In the genomic region with DNA sequence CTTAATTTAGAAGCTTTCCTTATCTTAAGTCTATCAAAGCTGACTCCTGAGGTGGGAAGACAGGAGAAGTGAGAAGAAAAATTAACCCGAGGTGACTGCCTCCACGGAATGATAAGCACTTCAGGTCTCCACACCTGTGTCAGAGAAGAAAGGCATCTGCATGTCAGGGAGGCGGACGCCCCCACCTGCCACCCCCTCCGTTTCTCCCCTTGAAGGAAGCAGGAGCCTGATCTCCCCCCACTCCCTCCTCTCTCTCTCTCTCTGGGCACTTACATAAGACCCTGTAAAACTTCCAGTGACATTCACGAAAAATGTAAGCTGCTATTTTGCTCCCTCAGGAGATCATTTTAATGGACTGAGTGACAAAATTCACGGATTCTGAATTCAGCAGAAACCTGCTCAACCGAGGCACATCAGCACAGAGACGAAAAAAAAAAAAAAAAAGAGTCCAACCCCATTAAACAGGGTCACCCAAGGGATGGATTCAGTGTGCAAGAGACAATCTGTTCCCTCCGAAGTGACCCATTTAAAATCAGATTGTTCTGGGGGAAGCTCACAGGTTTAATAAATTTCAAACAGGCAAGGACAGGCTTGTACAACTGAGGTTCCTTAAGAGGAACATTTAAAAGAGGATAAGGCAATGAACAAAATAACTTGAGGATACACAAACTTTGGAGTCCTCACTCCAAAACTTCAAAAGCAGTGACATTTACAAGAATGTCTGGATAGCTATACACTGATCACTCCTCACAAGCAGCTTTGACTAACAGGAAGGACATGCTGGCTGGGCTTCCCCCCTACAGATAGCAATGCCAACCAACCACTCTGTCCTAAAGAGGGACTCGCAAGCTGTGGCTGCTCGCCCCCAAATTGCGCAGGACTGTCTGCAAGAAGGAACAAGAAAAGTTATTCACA, we compare ENCODE assay signal across 9 cellular contexts. TPM values are rescaled to one million over a fixed set of nuclear protein-coding genes. Genes with fewer than 3 reads are reported as not detected.
DNase-seq lines count a peak whose midpoint lies in the region; ATAC-seq and TF ChIP-seq lines count a peak whose summit lies in the region.
"Had no signal": no experiment of that assay in that cellular context is flagged by ENCODE, and none has a peak within 500 bp of the region (broad histone marks: within the 10 kb centered on the region; RNA-seq: fewer than 3 reads in every experiment).

No MANE protein-coding gene starts in this region.

- TF ChIP-seq EP300 in ovary (IDR thresholded peaks at IDR 0.05), result no peak

- no peaks in the 10 kb centered on the region for H3K36me3 ChIP-seq in OCI-LY7 (ENCODE audit: insufficient read depth, low read length)
- no peaks in the 10 kb centered on the region for H3K36me3 ChIP-seq in ovary

- DNase-seq in OCI-LY7 (ENCODE audit: low spot score) (no peak), fibroblast of peridontal ligament (ENCODE audit: extremely low read depth) (peak; percentile 16), ovary (no peak), SHP77 (lab: John Stamatoyannopoulos, UW) (no peak), NCI-H2171 (lab: John Stamatoyannopoulos, UW) (no peak)

- H3K27me3 ChIP-seq in ovary, result no peaks in the 10 kb centered on the region

- TF ChIP-seq POLR2A in ovary (IDR thresholded peaks at IDR 0.05), result no peak

- WGBS in ovary, 3 donors, result 57 to 64% (median 60%) methylated on average over 13 of the region's 13 CpGs

- H2AFZ ChIP-seq in OCI-LY7 (ENCODE audit: low read length), result no peak overlapping the region

- H4K20me1 ChIP-seq in OCI-LY7 (ENCODE audit: insufficient read depth, low read length), result peaks cover 19% of the 10 kb centered on the region; the same call in 1 of the 2 replicates

- peak overlapping the region; percentile 80 for H3K4me3 ChIP-seq in GM12875 (ENCODE audit: low read depth, low read length)
- peak overlapping the region; percentile 77 for H3K4me3 ChIP-seq in OCI-LY7 (ENCODE audit: low read depth, low read length, poor library complexity, severe bottlenecking)
- peak overlapping the region; percentile 92 for H3K4me3 ChIP-seq in ovary
- H3K4me3 ChIP-seq: K562 had no signal

- H3K4me1 ChIP-seq in OCI-LY7 (ENCODE audit: insufficient read depth, low read length, poor library complexity, severe bottlenecking) (peaks cover 48% of the 10 kb centered on the region), ovary (ENCODE audit: insufficient read depth) (peaks cover 5% of the 10 kb centered on the region)

- CTCF ChIA-PET in OCI-LY7 (lab: Charles Lee; ENCODE audit: unreplicated experiment), result interaction anchor here (0.5 to 0.6 kb wide), 3 partner anchors 349 to 540 kb away, joined by 3 to 7 read pairs (median 3); no protein-coding TSS in a partner anchor

- POLR2A ChIA-PET in OCI-LY7 (lab: Charles Lee), result interaction anchor here (0.6 to 1.2 kb wide), 4 partner anchors 68 to 619 kb away, joined by 3 to 7 read pairs (median 4); no protein-coding TSS in a partner anchor

- BruUV-seq in OCI-LY7 (replicated peaks; lab: Mats Ljungman, UMichigan), result TSS peak; percentile 56

- H3K4me2 ChIP-seq in OCI-LY7 (ENCODE audit: low read length), result peak overlapping the region; percentile 98

- intact Hi-C loops in OCI-LY7 (cut with micrococcal nuclease; ENCODE audit: unreplicated experiment), result loop anchor here (1.0 to 5.0 kb wide), 4 partner anchors 162 to 617 kb away; no protein-coding TSS in a partner anchor
- intact Hi-C loops in ovary (cut with DNase I), result loop anchor here in 2 of 4 donors (5.0 to 10.0 kb wide), 3 partner anchors 124 to 1376 kb away; partner anchors contain the start of gene TOM1 (in 1 of the 2)

- H3K27ac ChIP-seq in OCI-LY7 (ENCODE audit: low read depth, low read length, poor library complexity, severe bottlenecking) (no peak overlapping the region), ovary (peak overlapping the region in 1 of 2 donors; percentile 55)

- no peaks in the 10 kb centered on the region for H3K79me2 ChIP-seq in OCI-LY7 (ENCODE audit: insufficient read depth, low read depth, low read length)

- ATAC-seq in HG03196 (IDR thresholded peaks at IDR 0.05; ENCODE audit: unreplicated experiment), result no peak
- no peak for ATAC-seq in HG02852 (IDR thresholded peaks at IDR 0.05; ENCODE audit: unreplicated experiment)
- ATAC-seq: K562 had no signal

- no peak for TF ChIP-seq CTCF in GM12875 (IDR thresholded peaks at IDR 0.05; ENCODE audit: borderline replicate concordance, insufficient read depth, low read depth, low read length)
- TF ChIP-seq CTCF in OCI-LY7 (conservative IDR thresholded peaks at IDR 0.05; ENCODE audit: low read length), result no peak
- no peak for TF ChIP-seq CTCF in ovary (IDR thresholded peaks at IDR 0.05)

- H3K9me2 ChIP-seq in OCI-LY7 (ENCODE audit: insufficient read depth, low read length), result no peaks in the 10 kb centered on the region

- H3K9me3 ChIP-seq in OCI-LY7 (ENCODE audit: low read length), result no peaks in the 10 kb centered on the region
- H3K9me3 ChIP-seq in ovary, result no peaks in the 10 kb centered on the region

RNA-seq across cellular contexts. Expression of gene LARGE1, which starts 1.3 kb away (rescaled TPM):
- total RNA-seq in OCI-LY7 (2014; rRNA removed; shearing (Covaris generic)), result 31.9 and 39.2 TPM in 2 replicates
- total RNA-seq in OCI-LY7 (2022) (31.5 and 36.3 TPM in 2 replicates), ovary (10 to 100 TPM; 16.5 to 67.6 (median 54.3) TPM)
- polyA plus RNA-seq in ovary, result 10 to 100 TPM; 13.4 to 34.4 TPM
